In the genomic region with DNA sequence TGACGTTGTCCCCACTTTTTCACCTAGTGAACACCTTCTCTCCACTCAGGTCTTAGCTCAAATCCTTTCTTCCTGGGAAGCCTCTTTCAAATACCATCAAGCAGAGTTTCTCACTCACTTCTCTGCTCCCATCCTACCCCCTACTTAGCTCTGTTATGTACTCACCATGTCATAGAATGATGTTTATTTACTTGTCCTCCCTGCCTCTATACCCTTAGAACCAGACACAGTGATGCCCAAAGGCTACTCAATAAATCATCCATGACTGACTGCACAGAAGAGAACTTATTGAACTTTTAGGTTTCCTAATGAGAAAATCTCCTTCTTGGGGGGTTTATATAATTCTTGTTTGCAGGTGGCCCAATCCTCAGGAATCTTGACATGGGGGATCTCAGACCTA, we compare ENCODE assay signal across 5 cellular contexts.
"Had no signal": no experiment of that assay in that cellular context is flagged by ENCODE, and none has a peak within 500 bp of the region (broad histone marks: within the 10 kb centered on the region; RNA-seq: fewer than 3 reads in every experiment).

No MANE protein-coding gene starts in this region.

- H3K27ac Mint-ChIP-seq: GM23338, H9 had no signal

- H3K9me3 Mint-ChIP-seq: GM23338, H9 had no signal

- H3K4me3 ChIP-seq: GM23338, K562 had no signal

- H3K4me3 Mint-ChIP-seq: GM23338, H9 had no signal

- DNase-seq: H9, HCEC 1CT, IMR-90 had no signal
